Comparison of ENCODE assay signal across 8 cellular contexts in the genomic region with DNA sequence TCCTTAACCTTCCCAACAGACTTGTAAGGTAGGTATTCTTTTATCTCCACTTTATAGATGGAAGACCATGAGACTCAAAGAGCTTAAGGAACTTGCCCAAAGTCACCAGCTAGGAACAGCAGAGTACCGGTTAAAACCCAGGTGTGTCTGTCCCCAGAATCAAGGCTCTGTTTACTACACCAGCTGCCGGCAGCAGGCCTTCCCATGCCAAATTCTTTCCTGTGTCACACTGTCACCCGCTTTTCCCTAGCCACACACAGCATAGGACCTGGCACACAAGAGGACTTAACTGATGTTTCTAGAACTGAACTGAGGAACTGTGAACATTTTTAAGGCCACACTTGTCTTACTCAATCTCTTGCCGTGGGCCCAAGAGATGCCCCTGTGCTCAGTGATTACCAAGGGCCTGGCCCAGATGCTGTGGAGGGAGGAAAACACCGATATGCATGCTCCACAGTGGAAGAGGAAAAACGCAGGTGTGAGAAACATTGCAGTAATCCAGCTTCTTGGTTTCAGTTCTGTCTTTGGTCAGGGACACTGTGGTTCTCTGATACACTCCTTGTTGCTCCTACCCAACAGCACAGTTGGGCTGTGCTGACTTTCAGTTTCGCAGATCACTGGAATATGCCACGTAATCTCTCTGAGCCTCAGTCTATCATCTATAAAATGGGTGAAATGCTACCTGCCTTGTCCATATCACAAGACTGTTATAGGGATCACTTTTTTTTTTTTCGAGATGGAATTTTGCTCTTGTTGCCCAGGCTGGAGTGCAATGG. TPM values are rescaled to one million over a fixed set of nuclear protein-coding genes. Genes with fewer than 3 reads are reported as not detected.
DNase-seq lines count a peak whose midpoint lies in the region; ATAC-seq and TF ChIP-seq lines count a peak whose summit lies in the region.

No MANE protein-coding gene starts in this region.

- no peak for TF ChIP-seq POLR2A in thyroid gland (IDR thresholded peaks at IDR 0.05)

- no peaks in the 10 kb centered on the region for H3K36me3 ChIP-seq in urinary bladder (ENCODE audit: insufficient read depth)
- no peaks in the 10 kb centered on the region for H3K36me3 ChIP-seq in thyroid gland
- H3K36me3 ChIP-seq in tibial artery = no peaks in the 10 kb centered on the region

- H3K4me1 ChIP-seq in urinary bladder (ENCODE audit: insufficient read depth) = no peaks in the 10 kb centered on the region
- peaks cover 8 to 14% of the 10 kb centered on the region in 2 donors for H3K4me1 ChIP-seq in thyroid gland
- no peaks in the 10 kb centered on the region for H3K4me1 ChIP-seq in tibial artery

- DNase-seq in stimulated activated naive CD4-positive, alpha-beta T cell treated with Interleukin-2 at 50 U/mL for 16 hours (lab: John Stamatoyannopoulos, UW) = peak; percentile 31
- no peak for DNase-seq in stimulated activated naive CD4-positive, alpha-beta T cell (lab: John Stamatoyannopoulos, UW)
- no peak for DNase-seq in thyroid gland
- DNase-seq in NCI-H510A treated with DMSO at 0.1 percent for 48 hours (lab: John Stamatoyannopoulos, UW) = no peak
- no peak for DNase-seq in tibial artery

- peaks cover 14% of the 10 kb centered on the region for H3K4me1 Mint-ChIP-seq in activated naive CD4-positive, alpha-beta T cell treated with anti-CD3 and anti-CD28 coated beads, Interleukin-2, amount 50 U/mL, for 24 hours

- H3K27ac ChIP-seq in urinary bladder (ENCODE audit: low read depth) (peak overlapping the region; percentile 54), thyroid gland (peak overlapping the region in 1 of 3 donors; percentile 6), tibial artery (no peak overlapping the region)

- H3K27ac Mint-ChIP-seq in activated naive CD4-positive, alpha-beta T cell treated with anti-CD3 and anti-CD28 coated beads, Interleukin-2, amount 50 U/mL, for 24 hours = peak overlapping the region; percentile 2

- 80% methylated on average over 9 of the region's 9 CpGs for WGBS in urinary bladder
- WGBS in thyroid gland, 2 donors = 77 to 82% methylated on average over 9 of the region's 9 CpGs

- H3K4me3 ChIP-seq in urinary bladder (ENCODE audit: low read depth, low read length) (no peak overlapping the region), thyroid gland (replicated peaks in 1 of 3) (no peak overlapping the region), tibial artery (no peak overlapping the region)

- peak overlapping the region; percentile 42 for H3K4me3 Mint-ChIP-seq in activated naive CD4-positive, alpha-beta T cell treated with anti-CD3 and anti-CD28 coated beads, Interleukin-2, amount 50 U/mL, for 24 hours

- H3K27me3 Mint-ChIP-seq in activated naive CD4-positive, alpha-beta T cell treated with anti-CD3 and anti-CD28 coated beads, Interleukin-2, amount 50 U/mL, for 24 hours = no peaks in the 10 kb centered on the region

- no peak for TF ChIP-seq CTCF in thyroid gland (IDR thresholded peaks at IDR 0.05)
- TF ChIP-seq CTCF in tibial artery (IDR thresholded peaks at IDR 0.05) = no peak

- H3K36me3 Mint-ChIP-seq in activated naive CD4-positive, alpha-beta T cell treated with anti-CD3 and anti-CD28 coated beads, Interleukin-2, amount 50 U/mL, for 24 hours = no peaks in the 10 kb centered on the region

- H3K9me3 ChIP-seq in thyroid gland (no peaks in the 10 kb centered on the region), tibial artery (no peaks in the 10 kb centered on the region)

- no peaks in the 10 kb centered on the region for H3K9me3 Mint-ChIP-seq in activated naive CD4-positive, alpha-beta T cell treated with anti-CD3 and anti-CD28 coated beads, Interleukin-2, amount 50 U/mL, for 24 hours

- peak; percentile 80 for ATAC-seq in HG03103 (IDR thresholded peaks at IDR 0.05; ENCODE audit: low read depth, unreplicated experiment)

- intact Hi-C loops in thyroid gland (cut with DNase I) = no loop called here
- intact Hi-C loops in tibial artery (cut with DNase I; ENCODE audit: low total_unique reads) = no loop called here

- no peaks in the 10 kb centered on the region for H3K27me3 ChIP-seq in thyroid gland
- H3K27me3 ChIP-seq in tibial artery = no peaks in the 10 kb centered on the region

RNA-seq across cellular contexts. Expression of gene LY9, which starts 13.9 kb away (rescaled TPM):
- total RNA-seq in urinary bladder (0.11 TPM), thyroid gland (1 to 10 TPM in 1 of 4 donors, under 1 TPM in 3; 0.33 to 2.1 (median 0.63) TPM)
- polyA plus RNA-seq in urinary bladder = 0.49 TPM

RNA-seq across cellular contexts. Expression of gene SLAMF7, which starts 43.1 kb away (rescaled TPM):
- 1.6 TPM for total RNA-seq in urinary bladder
- 1.5 TPM for polyA plus RNA-seq in urinary bladder
- total RNA-seq in thyroid gland = under 1 TPM; 0.22 to 0.93 (median 0.37) TPM
